ENCODE assay signal across 9 cellular contexts in the genomic region with DNA sequence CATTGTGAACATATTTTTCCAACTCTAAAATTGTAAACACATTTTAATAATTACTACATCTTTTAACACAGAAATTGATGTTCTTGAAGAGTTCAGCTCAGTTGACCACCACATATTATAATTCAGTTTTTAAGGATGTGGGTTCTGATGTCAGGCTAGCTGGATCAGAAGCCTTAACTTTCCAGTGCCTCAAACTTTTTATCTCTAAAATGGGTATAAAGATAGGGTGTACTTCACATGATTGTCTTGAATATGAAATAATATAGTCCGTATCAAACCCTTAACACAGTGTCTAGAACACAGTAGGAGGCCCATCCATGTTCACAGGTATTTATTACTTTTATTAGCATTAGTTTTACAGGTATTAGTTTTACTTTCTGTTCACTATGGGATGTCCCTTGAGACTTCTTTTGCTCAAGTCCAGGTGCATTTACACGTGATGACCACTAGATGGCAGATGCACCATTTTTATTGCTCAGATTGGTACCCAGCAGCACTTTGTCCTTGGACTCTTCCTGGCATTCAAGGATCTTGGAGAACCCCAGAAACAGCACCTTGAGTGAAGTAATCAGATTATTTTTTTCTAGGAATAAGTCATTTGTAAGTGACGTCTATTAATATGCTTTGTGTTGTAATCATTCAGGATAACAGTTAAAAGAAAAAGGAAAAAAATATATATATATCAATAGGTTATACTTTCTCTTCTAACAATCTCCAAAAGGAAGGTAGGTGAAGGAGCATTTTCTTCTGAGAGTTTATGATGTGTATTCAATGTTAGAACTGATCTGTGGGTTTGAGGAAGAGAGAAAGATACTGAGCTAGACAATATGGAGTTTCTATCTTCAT.
DNase-seq lines count a peak whose midpoint lies in the region; ATAC-seq, FAIRE-seq and TF ChIP-seq lines count a peak whose summit lies in the region.
"Had no signal": no experiment of that assay in that cellular context is flagged by ENCODE, and none has a peak within 500 bp of the region (broad histone marks: within the 10 kb centered on the region; RNA-seq: fewer than 3 reads in every experiment).

No MANE protein-coding gene starts in this region.

- ATAC-seq in GM19455 (IDR thresholded peaks at IDR 0.05; ENCODE audit: unreplicated experiment): peak; percentile 94
- peak; percentile 91 for ATAC-seq in HG03378 (IDR thresholded peaks at IDR 0.05; ENCODE audit: unreplicated experiment)
- ATAC-seq in thoracic aorta (ENCODE audit: insufficient number of reproducible peaks, low FRiP score, low read depth): peak; percentile 43

- no peak overlapping the region for H3K9ac ChIP-seq in keratinocyte (ENCODE audit: control insufficient read depth, extremely low read depth, insufficient read depth, low read length)

- no peak overlapping the region for H2AFZ ChIP-seq in keratinocyte (ENCODE audit: control insufficient read depth, low read length)

- H3K27ac ChIP-seq in breast epithelium (no peak overlapping the region), keratinocyte (ENCODE audit: control insufficient read depth, insufficient read depth, low read length) (no peak overlapping the region), thoracic aorta (no peak overlapping the region)

- H3K27me3 ChIP-seq in breast epithelium (no peaks in the 10 kb centered on the region), keratinocyte (ENCODE audit: control insufficient read depth, extremely low read depth, insufficient read depth, low read length) (no peaks in the 10 kb centered on the region), thoracic aorta (replicated peaks; ENCODE audit: insufficient read depth) (no peaks in the 10 kb centered on the region)

- H3K9me3 ChIP-seq in breast epithelium (no peaks in the 10 kb centered on the region), keratinocyte (ENCODE audit: control insufficient read depth, low read depth, low read length) (no peaks in the 10 kb centered on the region), thoracic aorta (no peaks in the 10 kb centered on the region)

- H3K4me1 ChIP-seq in breast epithelium (no peaks in the 10 kb centered on the region), keratinocyte (ENCODE audit: control insufficient read depth, extremely low read depth, insufficient read depth, low read length) (peaks cover 8% of the 10 kb centered on the region), thoracic aorta (ENCODE audit: control insufficient read depth in 1 of 2, low read depth in 2 of 2) (peaks cover 0 to 5% of the 10 kb centered on the region in 2 donors)

- FAIRE-seq in keratinocyte (lab: Jason Lieb, UNC): peak; percentile 86

- intact Hi-C loops in breast epithelium (cut with DNase I; ENCODE audit: low total_unique reads): no loop called here

- TF ChIP-seq POLR2A in breast epithelium (IDR thresholded peaks at IDR 0.05): no peak

- TF ChIP-seq CTCF in breast epithelium (IDR thresholded peaks at IDR 0.05) (peak; percentile 73 to 88 (median 76)), keratinocyte (optimal IDR thresholded peaks at IDR 0.05 in 1 of 3, IDR thresholded peaks at IDR 0.05 in 1 of 3, conservative IDR thresholded peaks at IDR 0.05 in 1 of 3; ENCODE audit: extremely low read depth in 1 of 3, insufficient read depth in 2 of 3, low read length in 3 of 3) (peak; percentile 74 to 78 (median 78)), thoracic aorta (IDR thresholded peaks at IDR 0.05) (peak; percentile 92)

- no peaks in the 10 kb centered on the region for H3K79me2 ChIP-seq in keratinocyte (ENCODE audit: control insufficient read depth, insufficient read depth, low read length)

- H3K36me3 ChIP-seq in breast epithelium (no peaks in the 10 kb centered on the region), keratinocyte (ENCODE audit: control insufficient read depth in 2 of 2, extremely low read depth in 1 of 2, insufficient read depth in 2 of 2, low read length in 2 of 2) (no peaks in the 10 kb centered on the region), thoracic aorta (no peaks in the 10 kb centered on the region)

- no peak overlapping the region for H3K4me2 ChIP-seq in keratinocyte (ENCODE audit: control insufficient read depth, extremely low read depth, insufficient read depth, low read depth, low read length)

- H4K20me1 ChIP-seq in keratinocyte (ENCODE audit: control insufficient read depth, extremely low read depth, insufficient read depth, low read length): no peaks in the 10 kb centered on the region

- DNase-seq in EL (peak; percentile 35), NCI-H526 (lab: John Stamatoyannopoulos, UW) (peak; percentile 58 to 73), breast epithelium (ENCODE audit: low spot score in 2 of 2) (no peak), keratinocyte (ENCODE audit: low read depth, low spot score) (peak; percentile 35), thoracic aorta (ENCODE audit: low spot score) (no peak), UCSD-AML1 (lab: John Stamatoyannopoulos, UW; ENCODE audit: unreplicated experiment) (no peak)
- DNase-seq: activated naive CD8-positive, alpha-beta T cell treated with anti-CD3 and anti-CD28 coated beads, Interleukin-2, amount 10 ng/mL, durations not matched to agents 7 days and 5 days had no signal

- H3K4me3 ChIP-seq in breast epithelium (no peak overlapping the region), keratinocyte (ENCODE audit: control insufficient read depth in 2 of 3, extremely low read depth in 1 of 3, insufficient read depth in 2 of 3, low read depth in 1 of 3, low read length in 3 of 3) (no peak overlapping the region), thoracic aorta (no peak overlapping the region)

- dilution Hi-C loops in keratinocyte (cut with MboI; ENCODE audit: extremely low pct_ligation_motif_present, low sequenced_read_pairs): no loop called here

- no peaks in the 10 kb centered on the region for H3K9me1 ChIP-seq in keratinocyte (ENCODE audit: control insufficient read depth, extremely low read depth, insufficient read depth, low read length)

Comparison
In these comparisons a context has a peak if more than half of its experiments do, and no peak if none do; other contexts are left out.
1. DNase-seq: peak in EL (single experiment), NCI-H526 (2 of 2) and keratinocyte (single experiment); none in breast epithelium (0 of 2), thoracic aorta (single experiment) and UCSD-AML1 (single experiment).
2. ATAC-seq: peak in every context shown above with its lines; median percentile 94 in GM19455; 91 in HG03378; 43 in thoracic aorta.
3. Peak in every context shown above with its lines, with median percentiles within 50 percentile points of each other: CTCF ChIP-seq.